Comparison of ENCODE assay signal across 15 cellular contexts in the genomic region with DNA sequence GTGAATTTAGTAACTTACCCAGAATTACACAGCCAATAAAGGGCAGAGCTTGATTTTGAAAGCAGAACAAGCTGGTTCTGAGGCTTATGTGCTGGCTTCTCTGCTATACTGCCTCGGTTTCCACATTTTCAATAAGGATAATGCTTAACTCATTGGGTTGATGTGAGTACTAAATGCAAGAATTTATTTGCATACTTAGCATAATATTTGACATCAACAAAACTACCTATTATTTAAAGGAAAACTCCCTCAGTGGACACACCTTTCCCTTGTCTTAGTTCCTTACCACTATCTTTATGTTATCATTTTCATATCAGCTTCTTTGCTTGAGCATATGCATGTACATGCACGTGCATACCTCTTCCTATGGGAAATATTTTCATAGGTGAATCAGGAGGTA. TPM values are rescaled to one million over a fixed set of nuclear protein-coding genes. Genes with fewer than 3 reads are reported as not detected.
A peak's percentile ranks its signal among the peaks of the same experiment; 100 is the strongest.
DNase-seq lines count a peak whose midpoint lies in the region; ATAC-seq and TF ChIP-seq lines count a peak whose summit lies in the region.
"Had no signal": no experiment of that assay in that cellular context is flagged by ENCODE, and none has a peak within 500 bp of the region (broad histone marks: within the 10 kb centered on the region; RNA-seq: fewer than 3 reads in every experiment).

No MANE protein-coding gene starts in this region.

- peak overlapping the region; percentile 56 for H3K4me2 ChIP-seq in PC-3 (ENCODE audit: low read length)
- H3K4me2 ChIP-seq: SK-N-SH had no signal

- POLR2A ChIA-PET in PC-3 (lab: Charles Lee; ENCODE audit: unreplicated experiment) = interaction anchor here (0.6 kb wide), 2 partner anchors 13 to 19 kb away, joined by 3 read pairs; no protein-coding TSS in a partner anchor

- CTCF ChIA-PET in PC-3 (lab: Charles Lee) = interaction anchor here (1.3 to 1.4 kb wide), 2 partner anchors 61 to 252 kb away, joined by 4 to 9 read pairs; no protein-coding TSS in a partner anchor

- H3K27ac Mint-ChIP-seq in type B pancreatic cell = peak overlapping the region; percentile 61
- H3K27ac Mint-ChIP-seq: CD4-positive, CD25-positive, alpha-beta regulatory T cell had no signal

- H3K79me2 ChIP-seq in PC-3 (ENCODE audit: low read length) = peaks cover 32% of the 10 kb centered on the region

- H3K4me3 ChIP-seq in PC-3 (ENCODE audit: low read length) = no peak overlapping the region

- TF ChIP-seq CTCF in PC-3 (conservative IDR thresholded peaks at IDR 0.05; ENCODE audit: low read depth, low read length) = no peak
- TF ChIP-seq CTCF in type B pancreatic cell (conservative IDR thresholded peaks at IDR 0.05) = no peak

- peaks cover 19% of the 10 kb centered on the region for H3K4me1 Mint-ChIP-seq in type B pancreatic cell (ENCODE audit: unreplicated experiment)

- no peak overlapping the region for H3K9ac ChIP-seq in PC-3 (ENCODE audit: low read length)
- H3K9ac ChIP-seq: SK-N-SH had no signal

- H3K9me2 ChIP-seq in PC-3 (replicated peaks; ENCODE audit: low read length) = no peaks in the 10 kb centered on the region
- H3K9me2 ChIP-seq: SK-N-SH had no signal

- no peaks in the 10 kb centered on the region for H3K9me3 Mint-ChIP-seq in type B pancreatic cell

- no peaks in the 10 kb centered on the region for H3K36me3 ChIP-seq in PC-3 (ENCODE audit: low read depth, low read length)

- peak overlapping the region; percentile 65 for H3K4me3 Mint-ChIP-seq in type B pancreatic cell

- H2AFZ ChIP-seq in PC-3 (ENCODE audit: low read length) = no peak overlapping the region

- H3K27me3 ChIP-seq in PC-3 (ENCODE audit: low read length) (no peaks in the 10 kb centered on the region), layer of hippocampus (ENCODE audit: control insufficient read depth, insufficient read depth, low read length) (peaks cover 2% of the 10 kb centered on the region)

- H4K20me1 ChIP-seq in PC-3 (ENCODE audit: low read length) = peaks cover 5% of the 10 kb centered on the region; the same call in 1 of the 2 replicates

- H3K27ac ChIP-seq in PC-3 (ENCODE audit: low read length) (no peak overlapping the region), cingulate gyrus (ENCODE audit: low read depth, low read length) (peak overlapping the region; percentile 87), layer of hippocampus (ENCODE audit: low read depth, low read length) (peak overlapping the region; percentile 80)

- intact Hi-C loops in PC-3 (cut with micrococcal nuclease) (no loop called here), left ventricle myocardium superior (cut with micrococcal nuclease) (no loop called here)

- no TSS peak for BruUV-seq in PC-3 (replicated peaks; lab: Mats Ljungman, UMichigan)

- DNase-seq in PC-3 (no peak), type B pancreatic cell (ENCODE audit: extremely low spot score, unreplicated experiment) (no peak), activated gamma-delta T cell (lab: John Stamatoyannopoulos, UW) (no peak), left ventricle myocardium superior (no peak)
- DNase-seq: CD4-positive, CD25-positive, alpha-beta regulatory T cell; GDM1; H7; NCI-H1930; NCI-H226; OCI-M1; SK-N-SH had no signal

- peaks cover 49% of the 10 kb centered on the region for H3K27me3 Mint-ChIP-seq in type B pancreatic cell

- no peak for ATAC-seq in PC-3
- ATAC-seq in HG03045 (IDR thresholded peaks at IDR 0.05; ENCODE audit: unreplicated experiment) = no peak
- no peak for ATAC-seq in left ventricle myocardium superior

- no peaks in the 10 kb centered on the region for H3K9me3 ChIP-seq in PC-3 (ENCODE audit: low read length)
- H3K9me3 ChIP-seq: Caco-2, SK-N-SH had no signal

- no peaks in the 10 kb centered on the region for H3F3A ChIP-seq in PC-3 (ENCODE audit: low read length, unreplicated experiment)

- peaks cover 41% of the 10 kb centered on the region for H3K4me1 ChIP-seq in PC-3 (ENCODE audit: insufficient read depth, low read length)

- H3K36me3 Mint-ChIP-seq in type B pancreatic cell = no peaks in the 10 kb centered on the region
- H3K36me3 Mint-ChIP-seq: CD4-positive, CD25-positive, alpha-beta regulatory T cell had no signal

RNA-seq across cellular contexts. Expression of a gene that starts 3.0 kb away (rescaled TPM):
- total RNA-seq in PC-3 (2014; rRNA removed) (45.0 and 54.7 TPM in 2 replicates), type B pancreatic cell (ENCODE audit: low replicate concordance) (6.8 and 21.0 TPM in 2 replicates), left ventricle myocardium superior (1.1 TPM)
